8 cellular contexts compared by ENCODE assay signal in the genomic region with DNA sequence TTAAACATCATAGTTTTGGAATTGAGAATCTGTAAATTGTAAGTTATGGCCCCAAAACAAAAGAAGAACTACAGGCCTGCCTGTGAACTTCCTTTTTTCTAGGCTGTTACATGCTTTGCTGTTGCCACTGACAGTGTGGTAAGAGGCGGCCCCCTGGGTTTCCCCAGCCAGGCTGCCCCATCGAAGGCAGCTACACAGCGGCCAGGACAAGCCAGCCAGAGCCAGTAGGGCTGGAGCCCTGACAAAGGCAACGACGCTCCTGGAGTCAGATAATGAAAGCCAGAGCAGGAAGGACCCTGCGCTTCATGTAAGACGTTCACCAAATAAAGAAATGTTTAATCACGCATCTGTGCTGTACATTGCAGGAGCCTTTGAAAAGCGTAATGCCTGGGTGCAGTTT. TPM values are rescaled to one million over a fixed set of nuclear protein-coding genes. Genes with fewer than 3 reads are reported as not detected.
DNase-seq lines count a peak whose midpoint lies in the region; ATAC-seq and TF ChIP-seq lines count a peak whose summit lies in the region.

No MANE protein-coding gene starts in this region.

- H3K9ac ChIP-seq in SK-N-SH: peak overlapping the region; percentile 39

- peaks cover 20 to 22% of the 10 kb centered on the region in 2 experiments; a peak in 2 of 4 replicates for H3K4me1 ChIP-seq in SK-N-SH (ENCODE audit: control insufficient read depth in 1 of 2, insufficient read depth in 2 of 2, low read depth in 1 of 2, low read length in 1 of 2)
- no peaks in the 10 kb centered on the region for H3K4me1 ChIP-seq in ovary (ENCODE audit: insufficient read depth)

- no peak for TF ChIP-seq CTCF in SK-N-SH (IDR thresholded peaks at IDR 0.05)
- no peak for TF ChIP-seq CTCF in ovary (IDR thresholded peaks at IDR 0.05)

- peaks cover 4% of the 10 kb centered on the region for H3F3A ChIP-seq in SK-N-SH (replicated peaks; ENCODE audit: insufficient read depth)

- no peaks in the 10 kb centered on the region for H4K20me1 ChIP-seq in SK-N-SH (ENCODE audit: insufficient read depth)

- peak; percentile 86 for ATAC-seq in GM18858 (IDR thresholded peaks at IDR 0.05; ENCODE audit: unreplicated experiment)
- peak; percentile 90 for ATAC-seq in HG03039 (IDR thresholded peaks at IDR 0.05; ENCODE audit: unreplicated experiment)

- H3K79me2 ChIP-seq in SK-N-SH (ENCODE audit: insufficient read depth): no peaks in the 10 kb centered on the region

- peak overlapping the region; percentile 42 for H2AFZ ChIP-seq in SK-N-SH (ENCODE audit: low read depth)

- peak; percentile 15 for TF ChIP-seq RAD21 in SK-N-SH (IDR thresholded peaks at IDR 0.05; ENCODE audit: low read length)

- POLR2A ChIA-PET in SK-N-SH (lab: Yijun Ruan, JAX): interaction anchor here (0.6 to 1.3 kb wide), 3 partner anchors 10 to 76 kb away, joined by 3 read pairs; no protein-coding TSS in a partner anchor

- intact Hi-C loops in ovary (cut with DNase I): no loop called here

- TF ChIP-seq POLR2A in ovary (IDR thresholded peaks at IDR 0.05): no peak

- WGBS in SK-N-SH (ENCODE audit: low lambda C conversion rate): 19% methylated on average over 9 of the region's 9 CpGs
- 57 to 69% (median 64%) methylated on average over 9 of the region's 9 CpGs for WGBS in ovary, 3 donors

- H3K9me3 ChIP-seq in SK-N-SH (no peaks in the 10 kb centered on the region), ovary (no peaks in the 10 kb centered on the region)

- H3K4me2 ChIP-seq in SK-N-SH: peak overlapping the region; percentile 67

- TF ChIP-seq EP300 in SK-N-SH (IDR thresholded peaks at IDR 0.05; ENCODE audit: borderline replicate concordance in 1 of 2, low read depth in 1 of 2, low read length in 1 of 2): peak in 1 of 2 experiments; percentile 73; a peak in 2 of 4 replicates
- no peak for TF ChIP-seq EP300 in ovary (IDR thresholded peaks at IDR 0.05)

- DNase-seq in SK-N-SH (peak; percentile 87), hypothalamus (lab: John Stamatoyannopoulos, UW) (peak in 41 of 51 donors; percentile 6 to 66 (median 34)), ovary (no peak), HPDE6-E6E7 (ENCODE audit: extremely low spot score) (no peak)
- peak; percentile 59 for DNase-seq in activated naive CD4-positive, alpha-beta T cell treated with anti-CD3 and anti-CD28 coated beads, Interleukin-2, amount 50 U/mL, for 16 hours
- DNase-seq in stimulated activated CD4-positive, alpha-beta T cell treated with anti-CD3 and anti-CD28 coated beads, Interleukin-15, amount 100 ng/mL, for 48 hours (ENCODE audit: low read depth in 2 of 2): peak; percentile 56 to 65

- H3K27me3 ChIP-seq in SK-N-SH (ENCODE audit: insufficient read depth): no peaks in the 10 kb centered on the region
- no peaks in the 10 kb centered on the region for H3K27me3 ChIP-seq in ovary

- CTCF ChIA-PET in SK-N-SH (lab: Yijun Ruan, JAX): interaction anchor here (1.1 to 3.1 kb wide), 5 partner anchors 11 to 142 kb away, joined by 3 to 19 read pairs (median 4); no protein-coding TSS in a partner anchor

- no peaks in the 10 kb centered on the region for H3K9me2 ChIP-seq in SK-N-SH

- H3K4me3 ChIP-seq in SK-N-SH (ENCODE audit: low read depth in 2 of 2, low read length in 1 of 2) (peak overlapping the region in 1 of 2 experiments; percentile 9; a peak in 1 of 4 replicates), ovary (no peak overlapping the region)

- peak overlapping the region; percentile 43 to 98 for H3K27ac ChIP-seq in SK-N-SH (ENCODE audit: low read depth in 2 of 2, low read length in 1 of 2)
- H3K27ac ChIP-seq in ovary: no peak overlapping the region

- no peaks in the 10 kb centered on the region for H3K36me3 ChIP-seq in SK-N-SH (replicated peaks in 1 of 2; ENCODE audit: control insufficient read depth in 1 of 2, insufficient read depth in 2 of 2, low read length in 1 of 2)
- H3K36me3 ChIP-seq in ovary: no peaks in the 10 kb centered on the region

TF ChIP-seq in SK-N-SH, 30 proteins besides CTCF, POLR2A, EP300 and RAD21 (continues in another document):
- TF ChIP-seq ZBTB33 (IDR thresholded peaks at IDR 0.05; ENCODE audit: borderline replicate concordance, low read depth) (no peak), FOXM1 (IDR thresholded peaks at IDR 0.05; ENCODE audit: low read depth) (no peak), EZH2phosphoT487 (IDR thresholded peaks at IDR 0.05; ENCODE audit: borderline replicate concordance, low read depth) (no peak), TCF12 (IDR thresholded peaks at IDR 0.05) (peak; percentile 52), FOSL2 (IDR thresholded peaks at IDR 0.05; ENCODE audit: borderline replicate concordance, low read depth) (no peak), ELF1 (IDR thresholded peaks at IDR 0.05) (no peak), MAX (IDR thresholded peaks at IDR 0.05; ENCODE audit: low read depth) (no peak), SMC3 (IDR thresholded peaks at IDR 0.05; ENCODE audit: low read depth, low read length) (peak; percentile 24; the same call in 1 of the 2 replicates), POLR2AphosphoS5 (IDR thresholded peaks at IDR 0.05; ENCODE audit: low read depth, low read length) (no peak), RFX5 (IDR thresholded peaks at IDR 0.05; ENCODE audit: low read length) (0 out of 2 replicates have a peak, but pooled peaks have one; percentile 42), NFIC (IDR thresholded peaks at IDR 0.05; ENCODE audit: borderline replicate concordance) (no peak), GATA2 (CRISPR knock-in tag; IDR thresholded peaks at IDR 0.05) (no peak), TAF1 (IDR thresholded peaks at IDR 0.05; ENCODE audit: borderline replicate concordance, low read depth, low read length) (no peak; the same call in 1 of the 2 replicates), RXRA (IDR thresholded peaks at IDR 0.05; ENCODE audit: borderline replicate concordance, low read depth) (no peak), YY1 (IDR thresholded peaks at IDR 0.05; ENCODE audit: low read depth) (no peak), IRF3 (IDR thresholded peaks at IDR 0.05; ENCODE audit: low read depth, low read length) (no peak), JUND (IDR thresholded peaks at IDR 0.05) (no peak)
- TF ChIP-seq, protein P1, sequence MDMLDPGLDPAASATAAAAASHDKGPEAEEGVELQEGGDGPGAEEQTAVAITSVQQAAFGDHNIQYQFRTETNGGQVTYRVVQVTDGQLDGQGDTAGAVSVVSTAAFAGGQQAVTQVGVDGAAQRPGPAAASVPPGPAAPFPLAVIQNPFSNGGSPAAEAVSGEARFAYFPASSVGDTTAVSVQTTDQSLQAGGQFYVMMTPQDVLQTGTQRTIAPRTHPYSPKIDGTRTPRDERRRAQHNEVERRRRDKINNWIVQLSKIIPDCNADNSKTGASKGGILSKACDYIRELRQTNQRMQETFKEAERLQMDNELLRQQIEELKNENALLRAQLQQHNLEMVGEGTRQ (IDR thresholded peaks at IDR 0.05; ENCODE audit: borderline replicate concordance, low read depth, low read length): no peak

RNA-seq across cellular contexts. Expression of gene ANKRD44, which starts 55.0 kb away (rescaled TPM):
- polyA plus RNA-seq in SK-N-SH (2012; rRNA removed) (12.3 and 12.5 TPM in 2 replicates), ovary (10 to 100 TPM in 1 of 2 donors, 1 to 10 TPM in 1; 2.6 to 10.1 TPM)
- 6.8 and 7.0 TPM in 2 replicates for polyA plus RNA-seq in SK-N-SH (2012; cell fraction: cytosol; rRNA removed)
- polyA plus RNA-seq in SK-N-SH (2012; cell fraction: nucleus; rRNA removed): 23.4 and 77.4 TPM in 2 replicates
- 10 to 100 TPM in 6 of 7 donors, 1 to 10 TPM in 1; 9.2 to 60.0 (median 11.5) TPM for total RNA-seq in ovary

Comparison
In these comparisons a context has a peak if more than half of its experiments do, and no peak if none do; other contexts are left out.
1. DNase-seq: peak in SK-N-SH (single experiment), activated naive CD4-positive, alpha-beta T cell treated with anti-CD3 and anti-CD28 coated beads, Interleukin-2, amount 50 U/mL, for 16 hours (single experiment), hypothalamus (41 of 51) and stimulated activated CD4-positive, alpha-beta T cell treated with anti-CD3 and anti-CD28 coated beads, Interleukin-15, amount 100 ng/mL, for 48 hours (2 of 2); none in ovary (0 of 5) and HPDE6-E6E7 (single experiment).
2. H3K27ac ChIP-seq: peak in SK-N-SH (2 of 2); none in ovary (0 of 2).